In the genomic region with DNA sequence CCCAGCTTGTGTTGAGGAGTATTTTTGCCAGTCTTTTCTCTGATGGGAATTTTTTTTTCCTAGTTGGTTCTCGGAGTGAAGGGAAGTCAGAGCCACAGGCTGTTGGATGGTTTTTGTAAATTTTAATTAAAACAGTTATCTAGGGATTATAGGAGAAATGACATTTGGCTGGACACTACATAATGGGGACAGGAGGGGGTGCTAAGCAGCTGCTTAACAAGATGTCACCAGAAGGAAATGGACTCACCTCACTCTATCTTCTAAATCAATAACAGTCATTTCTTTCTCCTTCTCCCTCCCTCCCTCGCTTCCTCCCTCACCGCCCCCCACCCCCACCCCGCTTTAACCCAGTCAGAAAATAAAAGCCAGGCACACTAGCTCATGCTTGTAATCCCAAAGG, we compare ENCODE assay signal across 26 cellular contexts.
"Had no signal": no experiment of that assay in that cellular context is flagged by ENCODE, and none has a peak within 500 bp of the region (broad histone marks: within the 10 kb centered on the region; RNA-seq: fewer than 3 reads in every experiment).

No MANE protein-coding gene starts in this region.

- H3K27me3 ChIP-seq: brain microvascular endothelial cell, right atrium auricular region, tibial nerve, uterus had no signal

- H3K9me3 Mint-ChIP-seq: activated naive CD4-positive, alpha-beta T cell treated with anti-CD3 and anti-CD28 coated beads, Interleukin-2, amount 10 ng/mL, durations not matched to agents 7 days and 5 days; activated naive CD8-positive, alpha-beta T cell treated with anti-CD3 and anti-CD28 coated beads, Interleukin-2, amount 50 U/mL, for 24 hours; activated T-cell treated with anti-CD3 and anti-CD28 coated beads, Interleukin-2, amount 50 U/mL, for 4 hours; central memory CD8-positive, alpha-beta T cell; immature natural killer cell; nephron progenitor cell; stimulated activated naive CD8-positive, alpha-beta T cell treated with anti-CD3 and anti-CD28 coated beads, Interleukin-15, Interleukin-2, amounts not matched to agents 100 ng/mL and 50 ng/mL, for 24 hours had no signal

- H3K27ac Mint-ChIP-seq: activated naive CD4-positive, alpha-beta T cell treated with anti-CD3 and anti-CD28 coated beads, Interleukin-2, amount 10 ng/mL, durations not matched to agents 7 days and 5 days; activated naive CD8-positive, alpha-beta T cell treated with anti-CD3 and anti-CD28 coated beads, Interleukin-2, amount 50 U/mL, for 24 hours; immature natural killer cell; nephron progenitor cell; stimulated activated naive CD8-positive, alpha-beta T cell treated with anti-CD3 and anti-CD28 coated beads, Interleukin-15, Interleukin-2, amounts not matched to agents 100 ng/mL and 50 ng/mL, for 24 hours had no signal

- DNase-seq: activated CD4-positive, alpha-beta T cell treated with anti-CD3 and anti-CD28 coated beads, Interleukin-2, amount 50 U/mL, for 1 hour; activated CD4-positive, CD25-positive, alpha-beta regulatory T cell treated with anti-CD3 and anti-CD28 coated beads, Interleukin-2, amount 50 U/mL, for 72 hours; activated CD8-positive, alpha-beta memory T cell treated with anti-CD3 and anti-CD28 coated beads, Interleukin-2, amount 50 U/mL, for 4 hours; activated naive CD4-positive, alpha-beta T cell treated with anti-CD3 and anti-CD28 coated beads, Interleukin-2, amount 10 ng/mL, durations not matched to agents 7 days and 5 days; activated naive CD8-positive, alpha-beta T cell treated with anti-CD3 and anti-CD28 coated beads, Interleukin-2, amount 50 U/mL, for 24 hours; activated T-cell treated with anti-CD3 and anti-CD28 coated beads, Interleukin-2, amount 50 U/mL, for 4 hours; anterior cingulate cortex; brain microvascular endothelial cell; immature natural killer cell; kidney glomerular epithelial cell; left ventricle myocardium inferior; nephron progenitor cell; occipital lobe; posterior cingulate gyrus; small intestine; stimulated activated CD4-positive, alpha-beta T cell treated with anti-CD3 and anti-CD28 coated beads, Interleukin-15, amount 100 ng/mL, for 24 hours; stimulated activated CD4-positive, alpha-beta T cell treated with anti-CD3 and anti-CD28 coated beads, Interleukin-2, amount 100 ng/mL, for 48 hours; T1000; uterus had no signal

- FAIRE-seq: endometrium, small intestine had no signal

- H3K4me3 Mint-ChIP-seq: activated naive CD4-positive, alpha-beta T cell treated with anti-CD3 and anti-CD28 coated beads, Interleukin-2, amount 10 ng/mL, durations not matched to agents 7 days and 5 days; activated naive CD8-positive, alpha-beta T cell treated with anti-CD3 and anti-CD28 coated beads, Interleukin-2, amount 50 U/mL, for 24 hours; activated T-cell treated with anti-CD3 and anti-CD28 coated beads, Interleukin-2, amount 50 U/mL, for 4 hours; central memory CD8-positive, alpha-beta T cell; immature natural killer cell; nephron progenitor cell; stimulated activated naive CD8-positive, alpha-beta T cell treated with anti-CD3 and anti-CD28 coated beads, Interleukin-15, Interleukin-2, amounts not matched to agents 100 ng/mL and 50 ng/mL, for 24 hours had no signal

- H3K27ac ChIP-seq: brain microvascular endothelial cell, coronary artery, left ventricle myocardium inferior, right atrium auricular region, tibial nerve, uterus had no signal

- H3K4me3 ChIP-seq: coronary artery, left ventricle myocardium inferior, right atrium auricular region, tibial nerve, uterus had no signal

- H3K9me3 ChIP-seq: left ventricle myocardium inferior, right atrium auricular region, tibial nerve, uterus had no signal

- ATAC-seq: activated naive CD8-positive, alpha-beta T cell treated with anti-CD3 and anti-CD28 coated beads, Interleukin-2, amount 50 U/mL, for 24 hours; activated T-cell treated with anti-CD3 and anti-CD28 coated beads, Interleukin-2, amount 50 U/mL, for 4 hours; esophagus mucosa had no signal

- H3K4me1 ChIP-seq: left ventricle myocardium inferior, right atrium auricular region, tibial nerve, uterus had no signal

- H3K36me3 ChIP-seq: brain microvascular endothelial cell, left ventricle myocardium inferior, right atrium auricular region, tibial nerve, uterus had no signal

- H3K4me1 Mint-ChIP-seq: activated naive CD4-positive, alpha-beta T cell treated with anti-CD3 and anti-CD28 coated beads, Interleukin-2, amount 10 ng/mL, durations not matched to agents 7 days and 5 days; activated naive CD8-positive, alpha-beta T cell treated with anti-CD3 and anti-CD28 coated beads, Interleukin-2, amount 50 U/mL, for 24 hours; central memory CD8-positive, alpha-beta T cell; immature natural killer cell had no signal

- H3K36me3 Mint-ChIP-seq: activated naive CD4-positive, alpha-beta T cell treated with anti-CD3 and anti-CD28 coated beads, Interleukin-2, amount 10 ng/mL, durations not matched to agents 7 days and 5 days; immature natural killer cell had no signal

- H3K27me3 Mint-ChIP-seq: activated naive CD4-positive, alpha-beta T cell treated with anti-CD3 and anti-CD28 coated beads, Interleukin-2, amount 10 ng/mL, durations not matched to agents 7 days and 5 days had no signal
